In the genomic region with DNA sequence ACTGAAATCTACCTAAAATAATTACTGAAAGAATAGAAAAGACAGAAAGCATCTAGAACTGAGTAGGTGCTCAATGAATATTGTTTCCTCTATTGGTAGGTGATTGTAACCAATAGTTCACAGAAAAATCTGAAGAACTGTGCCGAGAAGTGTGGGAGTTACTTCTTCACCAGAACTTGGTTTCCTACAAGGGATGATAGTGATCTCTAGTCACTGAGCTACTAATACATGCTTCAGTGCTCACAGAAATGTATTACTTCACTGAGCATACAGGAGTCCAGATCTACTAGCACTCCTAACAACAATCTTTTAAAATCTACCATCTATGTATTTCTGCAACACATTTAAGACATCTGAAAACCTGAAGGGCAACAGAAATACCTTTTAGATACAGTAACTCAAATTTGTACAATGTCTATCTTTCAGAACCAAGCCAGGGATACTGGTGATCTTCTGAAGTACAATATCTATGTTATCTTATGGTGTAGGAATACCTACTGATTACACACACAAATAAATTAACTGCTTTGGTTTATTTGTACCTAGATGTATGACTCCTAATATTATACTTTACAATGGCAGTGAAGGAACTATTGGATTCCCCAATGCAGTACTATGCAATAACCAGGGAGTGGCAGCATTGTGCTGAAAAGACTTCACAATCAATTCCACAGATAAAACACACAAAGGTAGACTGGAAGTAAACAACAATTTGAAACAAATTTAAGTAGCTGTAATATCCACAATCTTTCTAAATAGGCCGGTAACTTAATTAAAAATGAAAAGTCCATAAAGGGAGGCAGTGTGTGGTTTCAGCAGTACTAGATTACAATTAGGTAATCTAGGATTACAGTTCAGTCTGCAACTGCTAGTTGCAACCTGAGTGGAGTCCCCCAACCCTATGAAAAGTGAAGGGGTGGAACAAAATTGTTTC, we compare ENCODE assay signal across 8 cellular contexts.
DNase-seq lines count a peak whose midpoint lies in the region; ATAC-seq and TF ChIP-seq lines count a peak whose summit lies in the region.

No MANE protein-coding gene starts in this region.

- peak overlapping the region; percentile 12 for H3K27ac Mint-ChIP-seq in activated CD8-positive, alpha-beta memory T cell treated with anti-CD3 and anti-CD28 coated beads, Interleukin-2, amount 10 ng/mL, durations not matched to agents 7 days and 5 days

- intact Hi-C loops in sigmoid colon (cut with DNase I): loop anchor here (1.0 to 2.0 kb wide), 3 partner anchors 110 to 288 kb away; no protein-coding TSS in a partner anchor

- POLR2A ChIA-PET in HEK293T (lab: Yijun Ruan, JAX): no interaction called here

- H3K27me3 ChIP-seq in adipocyte (replicated peaks; ENCODE audit: control insufficient read depth, insufficient read depth, low read length) (no peaks in the 10 kb centered on the region), right atrium auricular region (no peaks in the 10 kb centered on the region), sigmoid colon (no peaks in the 10 kb centered on the region)

- H3K36me3 ChIP-seq in adipocyte (ENCODE audit: control insufficient read depth, insufficient read depth, low read length, severe bottlenecking) (peaks cover 8% of the 10 kb centered on the region), right atrium auricular region (no peaks in the 10 kb centered on the region), sigmoid colon (peaks cover 0 to 5% (median 0%) of the 10 kb centered on the region in 4 donors)

- H3K9me3 ChIP-seq in adipocyte (ENCODE audit: control insufficient read depth, low read length): no peaks in the 10 kb centered on the region
- H3K9me3 ChIP-seq in right atrium auricular region: no peaks in the 10 kb centered on the region
- no peaks in the 10 kb centered on the region for H3K9me3 ChIP-seq in sigmoid colon

- H3K4me1 ChIP-seq in adipocyte (ENCODE audit: control insufficient read depth, insufficient read depth, low read length) (peaks cover 24% of the 10 kb centered on the region), right atrium auricular region (peaks cover 0 to 17% of the 10 kb centered on the region in 2 donors), sigmoid colon (peaks cover 0 to 28% (median 19%) of the 10 kb centered on the region in 4 donors)

- no peak overlapping the region for H3K4me3 Mint-ChIP-seq in activated CD8-positive, alpha-beta memory T cell treated with anti-CD3 and anti-CD28 coated beads, Interleukin-2, amount 10 ng/mL, durations not matched to agents 7 days and 5 days

- no peaks in the 10 kb centered on the region for H3K9me3 Mint-ChIP-seq in activated CD8-positive, alpha-beta memory T cell treated with anti-CD3 and anti-CD28 coated beads, Interleukin-2, amount 10 ng/mL, durations not matched to agents 7 days and 5 days (ENCODE audit: low read depth)

- H3K27ac ChIP-seq in right atrium auricular region: no peak overlapping the region
- no peak overlapping the region for H3K27ac ChIP-seq in sigmoid colon

- peaks cover 17% of the 10 kb centered on the region for H3K4me1 Mint-ChIP-seq in activated CD8-positive, alpha-beta memory T cell treated with anti-CD3 and anti-CD28 coated beads, Interleukin-2, amount 10 ng/mL, durations not matched to agents 7 days and 5 days

- H3K4me3 ChIP-seq in adipocyte (ENCODE audit: low read length) (no peak overlapping the region), right atrium auricular region (no peak overlapping the region), sigmoid colon (no peak overlapping the region)

- WGBS in sigmoid colon, 2 donors: 38 to 39% methylated on average over 2 of the region's 2 CpGs

- peaks cover 3% of the 10 kb centered on the region for H3K36me3 Mint-ChIP-seq in activated CD8-positive, alpha-beta memory T cell treated with anti-CD3 and anti-CD28 coated beads, Interleukin-2, amount 10 ng/mL, durations not matched to agents 7 days and 5 days

- TF ChIP-seq CTCF in right atrium auricular region (IDR thresholded peaks at IDR 0.05) (peak; percentile 93 to 94), sigmoid colon (IDR thresholded peaks at IDR 0.05) (peak; percentile 88 to 92 (median 88))

- no peak for TF ChIP-seq EP300 in sigmoid colon (IDR thresholded peaks at IDR 0.05)

- ATAC-seq in activated CD8-positive, alpha-beta memory T cell treated with anti-CD3 and anti-CD28 coated beads, Interleukin-2, amount 10 ng/mL, durations not matched to agents 7 days and 5 days: peak; percentile 80
- ATAC-seq in GM19023 (IDR thresholded peaks at IDR 0.05; ENCODE audit: unreplicated experiment): no peak

- CTCF ChIA-PET in activated CD8-positive, alpha-beta memory T cell treated with anti-CD3 and anti-CD28 coated beads, Interleukin-2, amount 10 ng/mL, durations not matched to agents 7 days and 5 days (lab: Charles Lee): interaction anchor here (0.5 to 4.2 kb wide), 32 partner anchors 9 to 445 kb away, joined by 3 to 62 read pairs (median 4); no protein-coding TSS in a partner anchor
- CTCF ChIA-PET in HEK293T (lab: Yijun Ruan, JAX): interaction anchor here (0.6 to 2.4 kb wide), 13 partner anchors 9 to 319 kb away, joined by 3 to 13 read pairs (median 5); no protein-coding TSS in a partner anchor

- no peak overlapping the region for H3K9ac ChIP-seq in adipocyte (ENCODE audit: low read length)

- no peaks in the 10 kb centered on the region for H3K27me3 Mint-ChIP-seq in activated CD8-positive, alpha-beta memory T cell treated with anti-CD3 and anti-CD28 coated beads, Interleukin-2, amount 10 ng/mL, durations not matched to agents 7 days and 5 days

- no peak for DNase-seq in activated CD8-positive, alpha-beta memory T cell treated with anti-CD3 and anti-CD28 coated beads, Interleukin-2, amount 10 ng/mL, durations not matched to agents 7 days and 5 days
- DNase-seq in activated CD8-positive, alpha-beta memory T cell treated with anti-CD3 and anti-CD28 coated beads, Interleukin-2, amount 50 U/mL, for 48 hours: no peak
- DNase-seq in HEK293T (ENCODE audit: extremely low spot score) (peak; percentile 40), NCI-H748 (lab: John Stamatoyannopoulos, UW; ENCODE audit: unreplicated experiment) (peak; percentile 36), adipocyte (ENCODE audit: low read depth) (peak; percentile 80), right atrium auricular region (ENCODE audit: low spot score) (no peak), sigmoid colon (no peak)

- TF ChIP-seq POLR2A in sigmoid colon (IDR thresholded peaks at IDR 0.05): no peak

TF ChIP-seq in HEK293T, 16 proteins besides CTCF, POLR2A, EP300 and RAD21:
- no peak for TF ChIP-seq FOXK2 (IDR thresholded peaks at IDR 0.05)
- TF ChIP-seq LEF1 (IDR thresholded peaks at IDR 0.05; ENCODE audit: borderline replicate concordance): no peak
- TF ChIP-seq FOXM1 (IDR thresholded peaks at IDR 0.05; ENCODE audit: borderline replicate concordance): no peak
- TF ChIP-seq HDGF (IDR thresholded peaks at IDR 0.05; ENCODE audit: borderline replicate concordance): no peak
- TF ChIP-seq SUZ12 (IDR thresholded peaks at IDR 0.05): no peak
- TF ChIP-seq ZNF384 (IDR thresholded peaks at IDR 0.05): no peak
- no peak for TF ChIP-seq ARNT (IDR thresholded peaks at IDR 0.05)
- TF ChIP-seq, protein P1, sequence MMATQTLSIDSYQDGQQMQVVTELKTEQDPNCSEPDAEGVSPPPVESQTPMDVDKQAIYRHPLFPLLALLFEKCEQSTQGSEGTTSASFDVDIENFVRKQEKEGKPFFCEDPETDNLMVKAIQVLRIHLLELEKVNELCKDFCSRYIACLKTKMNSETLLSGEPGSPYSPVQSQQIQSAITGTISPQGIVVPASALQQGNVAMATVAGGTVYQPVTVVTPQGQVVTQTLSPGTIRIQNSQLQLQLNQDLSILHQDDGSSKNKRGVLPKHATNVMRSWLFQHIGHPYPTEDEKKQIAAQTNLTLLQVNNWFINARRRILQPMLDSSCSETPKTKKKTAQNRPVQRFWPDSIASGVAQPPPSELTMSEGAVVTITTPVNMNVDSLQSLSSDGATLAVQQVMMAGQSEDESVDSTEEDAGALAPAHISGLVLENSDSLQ (IDR thresholded peaks at IDR 0.05): no peak
- TF ChIP-seq L3MBTL2 (conservative IDR thresholded peaks at IDR 0.05): no peak
- no peak for TF ChIP-seq SP1 (IDR thresholded peaks at IDR 0.05)
- no peak for TF ChIP-seq FOXA1 (IDR thresholded peaks at IDR 0.05)
- no peak for TF ChIP-seq BHLHE40 (IDR thresholded peaks at IDR 0.05; ENCODE audit: borderline replicate concordance)
- TF ChIP-seq ELF4 (IDR thresholded peaks at IDR 0.05): no peak
- no peak for TF ChIP-seq NFRKB (IDR thresholded peaks at IDR 0.05)

Comparison
In these comparisons a context has a peak if more than half of its experiments do, and no peak if none do; other contexts are left out.
1. DNase-seq: peak in HEK293T (single experiment), NCI-H748 (single experiment) and adipocyte (single experiment); none in activated CD8-positive, alpha-beta memory T cell treated with anti-CD3 and anti-CD28 coated beads, Interleukin-2, amount 10 ng/mL, durations not matched to agents 7 days and 5 days (single experiment), activated CD8-positive, alpha-beta memory T cell treated with anti-CD3 and anti-CD28 coated beads, Interleukin-2, amount 50 U/mL, for 48 hours (single experiment), right atrium auricular region (single experiment) and sigmoid colon (single experiment).